Comparison of ENCODE assay signal across 1 cellular context in the genomic region with DNA sequence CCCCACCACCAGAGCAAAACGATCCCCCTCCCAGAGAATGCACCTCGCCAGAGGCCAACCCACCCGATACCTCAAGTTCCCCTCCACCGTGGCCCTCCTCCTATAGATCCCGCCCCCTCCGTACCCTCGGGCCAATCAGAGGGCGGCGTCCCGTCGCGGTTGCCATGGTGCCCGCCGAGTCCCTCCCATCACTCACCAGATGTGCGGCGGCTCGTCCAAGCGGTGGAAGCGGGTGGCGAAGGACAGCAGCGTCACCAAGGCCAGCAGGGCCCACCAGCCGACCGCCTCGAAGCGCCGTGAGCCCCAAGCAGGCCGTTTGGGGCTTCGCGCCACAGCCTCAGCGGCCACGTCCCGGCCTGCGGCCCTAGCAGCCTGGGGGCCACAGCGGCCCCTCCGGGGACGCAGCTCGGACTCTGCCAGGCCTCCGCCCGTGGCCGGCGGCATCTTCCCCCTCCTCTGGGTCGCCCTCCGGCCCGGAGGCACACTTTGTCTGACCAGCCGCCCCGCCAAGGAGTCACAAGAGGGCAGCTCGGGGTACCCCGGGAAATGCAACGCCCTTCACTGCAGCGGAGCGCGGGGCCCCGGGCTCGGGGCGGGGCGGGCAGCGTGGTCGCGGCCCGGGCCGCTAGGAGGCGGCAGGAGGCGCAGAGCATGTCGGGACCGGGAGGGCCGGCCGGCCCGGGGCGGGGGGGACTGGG.
TF ChIP-seq lines count a peak whose summit lies in the region.

Gene POMT2, minus strand, starts transcription at position 646 of the 698 bp plus-strand sequence. Its CDS starts 202 bp downstream, at position 444.

TF ChIP-seq in Ishikawa, 13 proteins besides CTCF, POLR2A, EP300 and RAD21 (continued from another document):
- TF ChIP-seq, protein P1, sequence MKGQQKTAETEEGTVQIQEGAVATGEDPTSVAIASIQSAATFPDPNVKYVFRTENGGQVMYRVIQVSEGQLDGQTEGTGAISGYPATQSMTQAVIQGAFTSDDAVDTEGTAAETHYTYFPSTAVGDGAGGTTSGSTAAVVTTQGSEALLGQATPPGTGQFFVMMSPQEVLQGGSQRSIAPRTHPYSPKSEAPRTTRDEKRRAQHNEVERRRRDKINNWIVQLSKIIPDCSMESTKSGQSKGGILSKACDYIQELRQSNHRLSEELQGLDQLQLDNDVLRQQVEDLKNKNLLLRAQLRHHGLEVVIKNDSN (IDR thresholded peaks at IDR 0.05), result no peak
